ENCODE assay signal across 22 cellular contexts in the genomic region with DNA sequence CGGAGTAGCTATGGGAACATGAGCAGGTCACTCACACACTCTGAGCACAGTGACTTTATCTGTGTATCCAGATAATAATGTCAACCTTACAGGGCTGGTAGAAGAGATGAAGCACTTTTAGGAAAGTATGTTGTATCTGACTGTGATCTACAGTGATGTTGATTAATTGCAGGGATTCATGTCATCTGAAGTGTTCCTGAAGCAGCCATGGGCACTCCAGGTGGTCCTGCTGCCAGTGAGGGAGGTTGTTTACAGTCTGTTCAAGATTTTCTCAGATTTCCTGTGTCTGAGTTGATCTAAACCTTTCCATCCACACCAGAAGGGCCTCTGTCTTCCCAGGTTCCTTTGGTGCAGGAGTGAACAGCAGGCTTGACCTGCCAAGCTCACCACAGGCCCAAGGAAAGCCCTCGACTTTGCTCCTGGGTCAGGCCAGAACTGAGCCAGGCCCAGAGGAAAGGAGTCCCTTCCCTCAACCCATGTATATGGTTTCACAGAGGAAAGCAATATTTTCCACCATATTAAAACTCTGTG. TPM values are rescaled to one million over a fixed set of nuclear protein-coding genes. Genes with fewer than 3 reads are reported as not detected.
DNase-seq lines count a peak whose midpoint lies in the region; TF ChIP-seq lines count a peak whose summit lies in the region.
"Had no signal": no experiment of that assay in that cellular context is flagged by ENCODE, and none has a peak within 500 bp of the region (broad histone marks: within the 10 kb centered on the region; RNA-seq: fewer than 3 reads in every experiment).

No MANE protein-coding gene starts in this region.

- no peaks in the 10 kb centered on the region for H3K36me3 ChIP-seq in WERI-Rb-1
- H3K36me3 ChIP-seq: MG63, Peyer's patch had no signal

- H3K4me3 Mint-ChIP-seq in progenitor cell of endocrine pancreas (ENCODE audit: low read depth) = no peak overlapping the region
- H3K4me3 Mint-ChIP-seq in CD14-positive monocyte = no peak overlapping the region

- peak overlapping the region; percentile 73 for H3K27ac Mint-ChIP-seq in progenitor cell of endocrine pancreas
- no peak overlapping the region for H3K27ac Mint-ChIP-seq in CD14-positive monocyte

- intact Hi-C loops in CD14-positive monocyte (cut with micrococcal nuclease) = loop anchor here in 1 of 2 donors (10.0 kb wide), 1 partner anchor 74 kb away; no protein-coding TSS in a partner anchor

- DNase-seq in DMS 273 (lab: John Stamatoyannopoulos, UW; ENCODE audit: unreplicated experiment) (peak; percentile 57), DMS 273 treated with DMSO at 0.1 percent for 48 hours (lab: John Stamatoyannopoulos, UW) (no peak), NCI-H2171 (lab: John Stamatoyannopoulos, UW) (peak; percentile 72), WERI-Rb-1 (peak; percentile 70), progenitor cell of endocrine pancreas (ENCODE audit: low spot score, unreplicated experiment) (no peak), 8988T (no peak), NCI-H1048 (lab: John Stamatoyannopoulos, UW) (no peak), CD14-positive monocyte (ENCODE audit: low spot score) (no peak)
- DNase-seq: Caco-2, DMS79, MG63, NCI-H1436, NCI-H2081, NCI-H526, Peyer's patch, SHP77 had no signal

- H3K27me3 Mint-ChIP-seq in progenitor cell of endocrine pancreas (peaks cover 3% of the 10 kb centered on the region), CD14-positive monocyte (ENCODE audit: low read depth in 3 of 3) (peaks cover 1 to 4% (median 4%) of the 10 kb centered on the region in 3 donors)

- TF ChIP-seq CTCF in WERI-Rb-1 (IDR thresholded peaks at IDR 0.05; ENCODE audit: low read depth, low read length) = no peak
- TF ChIP-seq CTCF in progenitor cell of endocrine pancreas (IDR thresholded peaks at IDR 0.05; ENCODE audit: unreplicated experiment) = no peak
- no peak for TF ChIP-seq CTCF in CD14-positive monocyte (IDR thresholded peaks at IDR 0.05)

- H3K36me3 Mint-ChIP-seq in progenitor cell of endocrine pancreas (ENCODE audit: insufficient read depth) = no peaks in the 10 kb centered on the region
- H3K36me3 Mint-ChIP-seq in CD14-positive monocyte = no peaks in the 10 kb centered on the region

- H3K9me3 Mint-ChIP-seq in progenitor cell of endocrine pancreas (ENCODE audit: low read depth) (no peaks in the 10 kb centered on the region), CD14-positive monocyte (no peaks in the 10 kb centered on the region)

- H3K9me3 ChIP-seq in WERI-Rb-1 (ENCODE audit: severe bottlenecking) = no peaks in the 10 kb centered on the region
- H3K9me3 ChIP-seq: Caco-2, Peyer's patch had no signal

- no peaks in the 10 kb centered on the region for H3K27me3 ChIP-seq in WERI-Rb-1 (ENCODE audit: insufficient read depth, low read depth, severe bottlenecking)
- H3K27me3 ChIP-seq: MG63, Peyer's patch had no signal

- no peak overlapping the region for H3K4me3 ChIP-seq in WERI-Rb-1 (ENCODE audit: low read depth, low read length)
- H3K4me3 ChIP-seq: GM12878, MG63, Peyer's patch had no signal

- H3K4me1 Mint-ChIP-seq in progenitor cell of endocrine pancreas (ENCODE audit: low read depth) (peaks cover 16% of the 10 kb centered on the region), CD14-positive monocyte (no peaks in the 10 kb centered on the region)

- H3K27ac ChIP-seq in WERI-Rb-1 = peak overlapping the region; percentile 72
- H3K27ac ChIP-seq: 22Rv1, C4-2B, Peyer's patch had no signal

RNA-seq across cellular contexts. Expression of a gene that starts 28.1 kb away (rescaled TPM):
- not detected in 2 replicates for total RNA-seq in progenitor cell of endocrine pancreas
- polyA plus RNA-seq in CD14-positive monocyte = not detected
- total RNA-seq: G401; GM12878; HepG2; T-helper 1 cell treated with Interleukin-12 subunit alpha and Interleukin-12 subunit beta and Interleukin-4 antibody, amounts not matched to agents 30 ng/mL and 1 ng/mL, for 36 hours had no signal
- polyA plus RNA-seq: HepG2 had no signal

Comparison
In these comparisons a context has a peak if more than half of its experiments do, and no peak if none do; other contexts are left out.
1. DNase-seq: peak in DMS 273 (single experiment), NCI-H2171 (single experiment) and WERI-Rb-1 (single experiment); none in DMS 273 treated with DMSO at 0.1 percent for 48 hours (single experiment), progenitor cell of endocrine pancreas (single experiment), 8988T (single experiment), NCI-H1048 (single experiment) and CD14-positive monocyte (single experiment).